8 cellular contexts compared by ENCODE assay signal in the genomic region with DNA sequence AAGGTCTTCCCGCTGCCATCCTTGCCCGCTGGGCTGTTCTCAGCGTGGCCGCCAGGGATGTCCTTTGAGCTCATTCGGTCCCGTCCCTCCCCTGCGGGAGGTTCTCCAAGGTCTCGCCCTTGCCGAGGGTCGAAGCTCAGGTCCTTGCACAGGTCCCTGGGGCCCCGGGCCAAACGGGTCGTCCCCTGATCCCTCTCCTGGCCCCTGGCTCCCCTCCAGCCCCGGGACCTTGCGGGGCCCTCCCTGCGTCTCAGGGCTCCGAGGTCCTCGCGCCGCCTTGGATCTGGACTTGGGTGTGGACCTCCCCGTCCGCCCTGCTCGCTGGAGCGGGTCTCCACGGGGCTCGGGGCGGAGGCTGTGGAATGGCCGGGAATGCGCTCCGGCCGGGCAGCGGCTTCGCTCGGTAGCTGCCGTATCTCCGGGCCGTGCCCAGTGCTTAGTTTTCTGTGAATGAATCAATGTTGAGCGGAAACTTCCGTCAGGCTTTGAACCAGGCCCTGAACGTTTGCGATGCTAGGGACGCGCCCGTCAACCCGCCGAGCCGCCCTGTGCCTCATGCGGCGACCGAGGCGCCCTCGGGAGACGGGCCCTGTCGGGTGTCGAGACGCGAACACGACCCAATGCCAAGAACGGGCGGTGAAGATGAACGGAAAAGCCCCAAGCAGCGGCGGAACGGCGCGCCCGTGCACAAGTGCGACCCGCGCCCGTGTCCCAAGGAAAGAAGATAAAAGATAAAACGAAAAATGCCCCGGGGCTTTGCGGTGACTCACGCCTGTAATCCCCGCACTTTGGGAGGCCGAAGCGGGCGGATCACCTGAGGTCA. TPM values are rescaled to one million over a fixed set of nuclear protein-coding genes. Genes with fewer than 3 reads are reported as not detected.
A peak's percentile ranks its signal among the peaks of the same experiment; 100 is the strongest.
DNase-seq lines count a peak whose midpoint lies in the region; ATAC-seq and TF ChIP-seq lines count a peak whose summit lies in the region.

No MANE protein-coding gene starts in this region.

- no peak overlapping the region for H3K4me3 Mint-ChIP-seq in activated naive CD8-positive, alpha-beta T cell treated with anti-CD3 and anti-CD28 coated beads for 36 hours

- H3K4me1 ChIP-seq in heart left ventricle: peaks cover 0 to 16% (median 7%) of the 10 kb centered on the region in 12 donors
- H3K4me1 ChIP-seq in uterus: no peaks in the 10 kb centered on the region

- H3K36me3 Mint-ChIP-seq in activated naive CD8-positive, alpha-beta T cell treated with anti-CD3 and anti-CD28 coated beads for 36 hours: peaks cover 4% of the 10 kb centered on the region

- H3K9me3 Mint-ChIP-seq in activated naive CD8-positive, alpha-beta T cell treated with anti-CD3 and anti-CD28 coated beads for 36 hours: no peaks in the 10 kb centered on the region

- ATAC-seq in heart left ventricle: peak in 2 of 4 donors; percentile 35 to 40
- ATAC-seq in GM21619 (IDR thresholded peaks at IDR 0.05; ENCODE audit: unreplicated experiment): no peak
- no peak for ATAC-seq in GM21360 (IDR thresholded peaks at IDR 0.05; ENCODE audit: unreplicated experiment)

- peak; percentile 62 for TF ChIP-seq CTCF in GM12872 (IDR thresholded peaks at IDR 0.05; ENCODE audit: insufficient read depth, low read depth, low read length)
- peak in 10 of 12 donors; percentile 21 to 56 (median 28) for TF ChIP-seq CTCF in heart left ventricle (IDR thresholded peaks at IDR 0.05)
- TF ChIP-seq CTCF in uterus (IDR thresholded peaks at IDR 0.05): peak in 3 of 4 experiments; percentile 40 to 62 (median 51)

- intact Hi-C loops in heart left ventricle (cut with DNase I): loop anchor here in 2 of 10 donors (2.0 to 10.0 kb wide), 2 partner anchors 95 to 481 kb away; partner anchors contain the start of genes BRD3 (in 1 of the 2) and COL5A1 (in 1 of the 2)
- intact Hi-C loops in uterus (cut with DNase I; ENCODE audit: low total_unique reads): no loop called here

- H3K27me3 ChIP-seq in heart left ventricle (no peaks in the 10 kb centered on the region), uterus (no peaks in the 10 kb centered on the region)

- TF ChIP-seq POLR2A in heart left ventricle (IDR thresholded peaks at IDR 0.05) (no peak), uterus (IDR thresholded peaks at IDR 0.05) (peak in 1 of 2 donors; percentile 13)

- no peaks in the 10 kb centered on the region for H3K27me3 Mint-ChIP-seq in activated naive CD8-positive, alpha-beta T cell treated with anti-CD3 and anti-CD28 coated beads for 36 hours

- peaks cover 0 to 14% (median 7%) of the 10 kb centered on the region in 9 donors for H3K36me3 ChIP-seq in heart left ventricle
- H3K36me3 ChIP-seq in uterus: no peaks in the 10 kb centered on the region

- 1 to 2% (median 1%) methylated on average over 42 to 79 of the region's 79 CpGs for WGBS in heart left ventricle, 4 donors

- H3K4me3 ChIP-seq in heart left ventricle: peak overlapping the region in 1 of 12 donors; percentile 28
- H3K4me3 ChIP-seq in uterus: no peak overlapping the region

- H3K9me3 ChIP-seq in heart left ventricle (peaks cover 0 to 3% (median 0%) of the 10 kb centered on the region in 12 donors), uterus (no peaks in the 10 kb centered on the region)

- H3K27ac Mint-ChIP-seq in activated naive CD8-positive, alpha-beta T cell treated with anti-CD3 and anti-CD28 coated beads for 36 hours: peak overlapping the region; percentile 34

- DNase-seq in RPMI8226 (peak; percentile 62), heart left ventricle (peak; percentile 55 to 84 (median 76)), retina (peak; percentile 89), uterus (peak; percentile 64 to 65)
- peak; percentile 75 for DNase-seq in activated naive CD8-positive, alpha-beta T cell treated with anti-CD3 and anti-CD28 coated beads for 36 hours

- H3K4me1 Mint-ChIP-seq in activated naive CD8-positive, alpha-beta T cell treated with anti-CD3 and anti-CD28 coated beads for 36 hours: peaks cover 6% of the 10 kb centered on the region

- peak overlapping the region in 2 of 12 donors; percentile 20 to 83 for H3K27ac ChIP-seq in heart left ventricle
- H3K27ac ChIP-seq in uterus: no peak overlapping the region

RNA-seq across cellular contexts. Expression of gene RNU6ATAC, which starts 0.8 kb away (rescaled TPM):
- total RNA-seq in activated naive CD8-positive, alpha-beta T cell treated with anti-CD3 and anti-CD28 coated beads for 36 hours: 10 to 100 TPM; 17.0 to 22.1 TPM
- total RNA-seq in heart left ventricle: 100 to 1,000 TPM in 1 of 9 donors, 10 to 100 TPM in 5, not detected in 3; 17.3 to 178 (median 80.1) TPM
- not detected for polyA plus RNA-seq in heart left ventricle
- total RNA-seq in uterus: 10 to 100 TPM in 1 of 4 donors, under 1 TPM in 1, not detected in 2; under 0.01 to 47.1 TPM

RNA-seq across cellular contexts. Expression of gene WDR5, which starts 27.7 kb away (rescaled TPM):
- 10 to 100 TPM; 64.6 to 65.6 TPM for total RNA-seq in activated naive CD8-positive, alpha-beta T cell treated with anti-CD3 and anti-CD28 coated beads for 36 hours
- total RNA-seq in heart left ventricle (10 to 100 TPM; 13.1 to 23.8 (median 17.2) TPM), uterus (10 to 100 TPM in 2 of 4 donors, 1 to 10 TPM in 2; 2.9 to 30.5 (median 14.2) TPM)
- polyA plus RNA-seq in heart left ventricle: 10 to 100 TPM; 12.9 to 24.7 TPM
